Comparison of ENCODE assay signal across 28 cellular contexts in genomic region chr11:71269603-71270511, GRCh38. TPM values are rescaled to one million over a fixed set of nuclear protein-coding genes. Genes with fewer than 3 reads are reported as not detected.
DNase-seq lines count a peak whose midpoint lies in the region; ATAC-seq and TF ChIP-seq lines count a peak whose summit lies in the region.
"Had no signal": no experiment of that assay in that cellular context is flagged by ENCODE, and none has a peak within 500 bp of the region (broad histone marks: within the 10 kb centered on the region; RNA-seq: fewer than 3 reads in every experiment).

No MANE protein-coding gene starts in this region.

- H3K36me3 ChIP-seq in endodermal cell (ENCODE audit: control insufficient read depth, insufficient read depth, low read length) (no peaks in the 10 kb centered on the region), osteoblast (ENCODE audit: insufficient read depth, low read length) (no peaks in the 10 kb centered on the region)
- H3K36me3 ChIP-seq: brain microvascular endothelial cell, MG63, pancreas, right lobe of liver had no signal

- H3K27me3 Mint-ChIP-seq in endodermal cell (ENCODE audit: insufficient read depth) = peaks cover 7% of the 10 kb centered on the region

- H3K4me2 ChIP-seq in osteoblast (ENCODE audit: insufficient read depth, low read length) = no peak overlapping the region

- H3K27ac ChIP-seq in endodermal cell (ENCODE audit: low read depth, low read length) (no peak overlapping the region), osteoblast (ENCODE audit: low read depth, low read length) (no peak overlapping the region)
- H3K27ac ChIP-seq: brain microvascular endothelial cell, HL-60, pancreas, right lobe of liver had no signal

- no peak overlapping the region for H3K4me3 Mint-ChIP-seq in endodermal cell
- H3K4me3 Mint-ChIP-seq: activated naive CD8-positive, alpha-beta T cell treated with anti-CD3 and anti-CD28 coated beads, Interleukin-2, amount 10 ng/mL, durations not matched to agents 7 days and 5 days; activated T-helper 1 cell treated with anti-CD3 and anti-CD28 coated beads, Interleukin-12 subunit alpha, Interleukin-12 subunit beta, Interleukin-2, Interleukin-4 antibody, amounts not matched to agents 30 ng/mL and 10 ng/mL and 1 ng/mL, durations not matched to agents 14 hours and 24 hours and 36 hours; CD8-positive, alpha-beta T cell; IgD-negative memory B cell; naive B cell; stimulated activated effector memory CD8-positive, alpha-beta T cell treated with anti-CD3 and anti-CD28 coated beads, Interleukin-12 subunit alpha, Interleukin-12 subunit beta, amount 100 ng/mL, for 72 hours had no signal

- H2AFZ ChIP-seq in osteoblast (ENCODE audit: low read length) = peak overlapping the region; percentile 12

- 87 to 91% methylated on average over 8 to 16 of the region's 16 CpGs for WGBS in endodermal cell (ENCODE audit: insufficient coverage in 1 of 2, insufficient read length in 1 of 2), 2 experiments

- no peak overlapping the region for H3K27ac Mint-ChIP-seq in endodermal cell
- H3K27ac Mint-ChIP-seq: activated naive CD8-positive, alpha-beta T cell treated with anti-CD3 and anti-CD28 coated beads, Interleukin-2, amount 10 ng/mL, durations not matched to agents 7 days and 5 days; activated T-helper 1 cell treated with anti-CD3 and anti-CD28 coated beads, Interleukin-12 subunit alpha, Interleukin-12 subunit beta, Interleukin-2, Interleukin-4 antibody, amounts not matched to agents 30 ng/mL and 10 ng/mL and 1 ng/mL, durations not matched to agents 14 hours and 24 hours and 36 hours; CD8-positive, alpha-beta T cell; IgD-negative memory B cell; stimulated activated effector memory CD8-positive, alpha-beta T cell treated with anti-CD3 and anti-CD28 coated beads, Interleukin-12 subunit alpha, Interleukin-12 subunit beta, amount 100 ng/mL, for 72 hours had no signal

- in situ Hi-C loops in ACHN (cut with HindIII; ENCODE audit: low pct_ligation_motif_present, low pct_unique_long_range_greater_than_20kb, low sequenced_read_pairs) = no loop called here
- in situ Hi-C loops in G401 (cut with HindIII; ENCODE audit: low sequenced_read_pairs) = no loop called here

- H3K4me3 ChIP-seq in endodermal cell (ENCODE audit: low read length) (no peak overlapping the region), osteoblast (ENCODE audit: insufficient read depth, low read length) (no peak overlapping the region)
- H3K4me3 ChIP-seq: MG63, pancreas, right lobe of liver had no signal

- no peaks in the 10 kb centered on the region for H3K79me2 ChIP-seq in osteoblast (ENCODE audit: insufficient read depth, low read length)

- TF ChIP-seq CTCF in endodermal cell (conservative IDR thresholded peaks at IDR 0.05) (no peak), osteoblast (IDR thresholded peaks at IDR 0.05; ENCODE audit: extremely low read depth, low read depth, low read length) (no peak)

- H3K4me1 Mint-ChIP-seq in endodermal cell = peaks cover 9% of the 10 kb centered on the region
- H3K4me1 Mint-ChIP-seq: activated naive CD8-positive, alpha-beta T cell treated with anti-CD3 and anti-CD28 coated beads, Interleukin-2, amount 10 ng/mL, durations not matched to agents 7 days and 5 days; IgD-negative memory B cell; naive B cell; stimulated activated effector memory CD8-positive, alpha-beta T cell treated with anti-CD3 and anti-CD28 coated beads, Interleukin-12 subunit alpha, Interleukin-12 subunit beta, amount 100 ng/mL, for 72 hours had no signal

- no peaks in the 10 kb centered on the region for H3K27me3 ChIP-seq in endodermal cell (ENCODE audit: control insufficient read depth, insufficient read depth, low read length, poor library complexity, severe bottlenecking)
- peaks cover 11% of the 10 kb centered on the region for H3K27me3 ChIP-seq in osteoblast (ENCODE audit: insufficient read depth, low read length)
- H3K27me3 ChIP-seq: MG63, pancreas, right lobe of liver had no signal

- H3K9me3 Mint-ChIP-seq in endodermal cell = peaks cover 20% of the 10 kb centered on the region

- DNase-seq in ACHN = peak; percentile 53
- DNase-seq in HCEC 1CT = peak; percentile 40
- DNase-seq in endodermal cell = peak; percentile 30
- DNase-seq in osteoblast (ENCODE audit: insufficient read length, low spot score, missing footprints) = peak; percentile 73
- no peak for DNase-seq in G401 (ENCODE audit: low spot score)
- DNase-seq in dermis blood vessel endothelial cell = no peak
- DNase-seq: activated CD4-positive, alpha-beta T cell treated with anti-CD3 and anti-CD28 coated beads for 1 hour; activated naive CD8-positive, alpha-beta T cell treated with anti-CD3 and anti-CD28 coated beads, Interleukin-2, amount 10 ng/mL, durations not matched to agents 7 days and 5 days; brain microvascular endothelial cell; cortex of kidney; DND-41; MG63; naive B cell; NCI-H1417 treated with DMSO at 0.1 percent for 48 hours; NCI-H2171 treated with DMSO at 0.1 percent for 48 hours; NCI-H526 treated with DMSO at 0.1 percent for 48 hours; SHP77 had no signal

- H4K20me1 ChIP-seq in osteoblast (ENCODE audit: insufficient read depth, low read length) = no peaks in the 10 kb centered on the region

- peaks cover 17% of the 10 kb centered on the region for H3K9me3 ChIP-seq in endodermal cell (ENCODE audit: control insufficient read depth, low read length)
- H3K9me3 ChIP-seq in osteoblast (ENCODE audit: low read depth, low read length) = peaks cover 14% of the 10 kb centered on the region
- H3K9me3 ChIP-seq: pancreas, right lobe of liver had no signal

- ATAC-seq in GM18870 (IDR thresholded peaks at IDR 0.05; ENCODE audit: unreplicated experiment) (no peak), HG03354 (IDR thresholded peaks at IDR 0.05; ENCODE audit: poor library complexity, severe bottlenecking, unreplicated experiment) (no peak)
- ATAC-seq: CD8-positive, alpha-beta T cell; pancreas; stimulated activated effector memory CD8-positive, alpha-beta T cell treated with anti-CD3 and anti-CD28 coated beads, Interleukin-12 subunit alpha, Interleukin-12 subunit beta, amount 100 ng/mL, for 72 hours had no signal

- peaks cover 2% of the 10 kb centered on the region for H3K36me3 Mint-ChIP-seq in endodermal cell (ENCODE audit: low read depth)
- H3K36me3 Mint-ChIP-seq: activated naive CD8-positive, alpha-beta T cell treated with anti-CD3 and anti-CD28 coated beads, Interleukin-2, amount 10 ng/mL, durations not matched to agents 7 days and 5 days; CD8-positive, alpha-beta T cell; IgD-negative memory B cell; stimulated activated effector memory CD8-positive, alpha-beta T cell treated with anti-CD3 and anti-CD28 coated beads, Interleukin-12 subunit alpha, Interleukin-12 subunit beta, amount 100 ng/mL, for 72 hours had no signal

- no peaks in the 10 kb centered on the region for H3K4me1 ChIP-seq in endodermal cell (ENCODE audit: control insufficient read depth, insufficient read depth, low read length)
- peaks cover 9% of the 10 kb centered on the region for H3K4me1 ChIP-seq in osteoblast (ENCODE audit: insufficient read depth, low read length)

- no peak overlapping the region for H3K9ac ChIP-seq in endodermal cell (ENCODE audit: extremely low read depth, low read length, poor library complexity, severe bottlenecking)

RNA-seq across cellular contexts. Expression of gene SHANK2, which starts 17.5 kb away (rescaled TPM):
- total RNA-seq in endodermal cell = 10 to 100 TPM; 22.3 to 49.6 TPM
- polyA plus RNA-seq in endodermal cell (2013, experiment 1 of 2) = 6.4 TPM
- 7.0 TPM for polyA plus RNA-seq in endodermal cell (2013, experiment 2 of 2)
- 2.5 and 3.5 TPM in 2 replicates for total RNA-seq in osteoblast
- not detected in 2 replicates for total RNA-seq in G401 (2014; rRNA removed; shearing (Covaris generic))
- total RNA-seq in dermis blood vessel endothelial cell = 0.37 and 0.68 TPM in 2 replicates
- total RNA-seq: activated CD8-positive, alpha-beta memory T cell treated with anti-CD3 and anti-CD28 coated beads for 36 hours; activated naive CD8-positive, alpha-beta T cell treated with anti-CD3 and anti-CD28 coated beads, Interleukin-2, amount 10 ng/mL, durations not matched to agents 7 days and 5 days; activated T-helper 1 cell treated with anti-CD3 and anti-CD28 coated beads, Interleukin-12 subunit alpha, Interleukin-12 subunit beta, Interleukin-2, Interleukin-4 antibody, amounts not matched to agents 30 ng/mL and 10 ng/mL and 1 ng/mL, durations not matched to agents 14 hours and 24 hours and 36 hours; CD8-positive, alpha-beta T cell; endothelial cell of umbilical vein had no signal
- polyA plus RNA-seq: endothelial cell of umbilical vein, IgD-negative memory B cell had no signal

Comparison
In these comparisons a context has a peak if more than half of its experiments do, and no peak if none do; other contexts are left out.
1. DNase-seq: peak in ACHN (single experiment), HCEC 1CT (single experiment), endodermal cell (single experiment) and osteoblast (single experiment); none in G401 (single experiment) and dermis blood vessel endothelial cell (single experiment).